In the genomic region with DNA sequence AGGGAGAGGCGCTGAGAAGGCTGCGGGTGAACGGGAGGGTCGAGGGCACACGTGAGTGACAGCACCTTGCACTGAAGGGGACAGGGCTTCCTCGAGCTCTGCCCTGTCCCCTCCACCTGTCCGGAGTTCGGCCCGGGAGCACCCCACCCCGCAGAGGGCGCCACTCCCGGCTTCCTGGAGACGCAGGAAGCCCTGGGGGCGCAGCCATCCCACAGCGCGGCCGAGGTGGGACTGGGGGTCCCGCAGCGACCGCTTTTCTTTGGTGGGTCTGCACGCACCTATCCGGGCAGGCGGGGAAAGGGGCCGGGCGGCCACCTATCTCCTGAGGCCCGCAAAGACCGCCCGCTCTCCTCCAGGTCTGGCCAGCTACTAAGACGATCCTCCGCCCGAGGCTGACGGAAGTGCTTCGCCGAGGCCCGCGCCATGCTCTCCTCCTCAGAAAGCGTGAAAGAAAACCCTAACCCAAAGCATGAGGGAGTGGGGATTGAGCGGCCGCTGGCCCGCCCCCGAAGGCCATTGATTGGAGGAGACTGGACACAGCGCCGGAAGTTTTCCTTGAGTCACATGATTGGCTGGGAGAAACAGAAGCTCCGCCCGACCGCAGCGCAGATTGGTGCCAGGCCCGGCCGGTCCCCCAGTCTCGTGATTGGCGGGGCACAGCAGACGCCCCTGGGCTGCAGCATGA, we compare ENCODE assay signal across 8 cellular contexts. TPM values are rescaled to one million over a fixed set of nuclear protein-coding genes. Genes with fewer than 3 reads are reported as not detected.
DNase-seq lines count a peak whose midpoint lies in the region; ATAC-seq and TF ChIP-seq lines count a peak whose summit lies in the region.

No MANE protein-coding gene starts in this region.

- H3K4me3 ChIP-seq in fibroblast of the aortic adventitia (ENCODE audit: low read depth, low read length) = peak overlapping the region; percentile 80

- H3K27me3 Mint-ChIP-seq in nephron (ENCODE audit: low read depth) = no peaks in the 10 kb centered on the region
- H3K27me3 Mint-ChIP-seq in stimulated activated naive CD8-positive, alpha-beta T cell treated with anti-CD3 and anti-CD28 coated beads, Interleukin-15, Interleukin-2, amounts not matched to agents 100 ng/mL and 50 ng/mL, for 24 hours = no peaks in the 10 kb centered on the region

- peak; percentile 33 for TF ChIP-seq CTCF in fibroblast of the aortic adventitia (IDR thresholded peaks at IDR 0.05; ENCODE audit: insufficient read depth, low read length)
- TF ChIP-seq CTCF in nephron (IDR thresholded peaks at IDR 0.05; ENCODE audit: unreplicated experiment in 3 of 3) = peak in 2 of 3 experiments; percentile 12 to 20

- peak; percentile 88 for ATAC-seq in GM21825 (IDR thresholded peaks at IDR 0.05; ENCODE audit: unreplicated experiment)

- peaks cover 31% of the 10 kb centered on the region for H3K36me3 Mint-ChIP-seq in nephron (ENCODE audit: low read depth)
- peaks cover 23% of the 10 kb centered on the region for H3K36me3 Mint-ChIP-seq in stimulated activated naive CD8-positive, alpha-beta T cell treated with anti-CD3 and anti-CD28 coated beads, Interleukin-15, Interleukin-2, amounts not matched to agents 100 ng/mL and 50 ng/mL, for 24 hours (ENCODE audit: low read depth)

- peak overlapping the region; percentile 94 to 95 (median 95) for H3K4me3 Mint-ChIP-seq in nephron
- peak overlapping the region; percentile 91 for H3K4me3 Mint-ChIP-seq in stimulated activated naive CD8-positive, alpha-beta T cell treated with anti-CD3 and anti-CD28 coated beads, Interleukin-15, Interleukin-2, amounts not matched to agents 100 ng/mL and 50 ng/mL, for 24 hours

- DNase-seq in Daoy (ENCODE audit: low read depth) (peak; percentile 92), LHCN-M2 (ENCODE audit: low read depth) (peak; percentile 97), RPMI7951 (ENCODE audit: low read depth) (peak; percentile 94), fibroblast of the aortic adventitia (ENCODE audit: low read depth) (peak; percentile 96)
- DNase-seq in activated T-helper 9 cell treated with anti-CD3 and anti-CD28 coated beads, Interleukin-2, amount 50 U/mL, for 16 hours (ENCODE audit: low read depth) = peak; percentile 94

- H3K9me3 Mint-ChIP-seq in nephron = no peaks in the 10 kb centered on the region
- no peaks in the 10 kb centered on the region for H3K9me3 Mint-ChIP-seq in stimulated activated naive CD8-positive, alpha-beta T cell treated with anti-CD3 and anti-CD28 coated beads, Interleukin-15, Interleukin-2, amounts not matched to agents 100 ng/mL and 50 ng/mL, for 24 hours

- peaks cover 5% of the 10 kb centered on the region for H3K4me1 Mint-ChIP-seq in nephron
- peaks cover 21% of the 10 kb centered on the region for H3K4me1 Mint-ChIP-seq in stimulated activated naive CD8-positive, alpha-beta T cell treated with anti-CD3 and anti-CD28 coated beads, Interleukin-15, Interleukin-2, amounts not matched to agents 100 ng/mL and 50 ng/mL, for 24 hours (ENCODE audit: low read depth)

- peak overlapping the region; percentile 96 to 97 (median 96) for H3K27ac Mint-ChIP-seq in nephron
- H3K27ac Mint-ChIP-seq in stimulated activated naive CD8-positive, alpha-beta T cell treated with anti-CD3 and anti-CD28 coated beads, Interleukin-15, Interleukin-2, amounts not matched to agents 100 ng/mL and 50 ng/mL, for 24 hours = peak overlapping the region; percentile 95

RNA-seq across cellular contexts. Expression of a gene that starts 34.4 kb away (rescaled TPM):
- total RNA-seq in Daoy (2014; rRNA removed; shearing (Covaris generic)) = 37.6 and 48.1 TPM in 2 replicates
- total RNA-seq in LHCN-M2 (2014; rRNA removed) (38.2 and 50.7 TPM in 2 replicates), fibroblast of the aortic adventitia (ENCODE audit: low replicate concordance) (28.1 and 37.4 TPM in 2 replicates)
- polyA plus RNA-seq in LHCN-M2 (2012) = 24.4 TPM
- total RNA-seq in RPMI7951 (2014; rRNA removed; shearing (Covaris generic)) = 40.0 and 40.9 TPM in 2 replicates

RNA-seq across cellular contexts. Expression of a gene that starts 57.8 kb away (rescaled TPM):
- total RNA-seq in Daoy (2014; rRNA removed; shearing (Covaris generic)) = 22.1 and 23.8 TPM in 2 replicates
- total RNA-seq in LHCN-M2 (2014; rRNA removed) (23.0 and 28.3 TPM in 2 replicates), fibroblast of the aortic adventitia (ENCODE audit: low replicate concordance) (16.7 and 18.9 TPM in 2 replicates)
- polyA plus RNA-seq in LHCN-M2 (2012) = 19.0 TPM
- total RNA-seq in RPMI7951 (2014; rRNA removed; shearing (Covaris generic)) = 18.5 and 26.6 TPM in 2 replicates

Comparison
In these comparisons a context has a peak if more than half of its experiments do, and no peak if none do; other contexts are left out.
1. Peak in every context shown above with its lines: DNase-seq, ATAC-seq and H3K4me3 ChIP-seq.